Comparison of ENCODE assay signal across 9 cellular contexts in the genomic region with DNA sequence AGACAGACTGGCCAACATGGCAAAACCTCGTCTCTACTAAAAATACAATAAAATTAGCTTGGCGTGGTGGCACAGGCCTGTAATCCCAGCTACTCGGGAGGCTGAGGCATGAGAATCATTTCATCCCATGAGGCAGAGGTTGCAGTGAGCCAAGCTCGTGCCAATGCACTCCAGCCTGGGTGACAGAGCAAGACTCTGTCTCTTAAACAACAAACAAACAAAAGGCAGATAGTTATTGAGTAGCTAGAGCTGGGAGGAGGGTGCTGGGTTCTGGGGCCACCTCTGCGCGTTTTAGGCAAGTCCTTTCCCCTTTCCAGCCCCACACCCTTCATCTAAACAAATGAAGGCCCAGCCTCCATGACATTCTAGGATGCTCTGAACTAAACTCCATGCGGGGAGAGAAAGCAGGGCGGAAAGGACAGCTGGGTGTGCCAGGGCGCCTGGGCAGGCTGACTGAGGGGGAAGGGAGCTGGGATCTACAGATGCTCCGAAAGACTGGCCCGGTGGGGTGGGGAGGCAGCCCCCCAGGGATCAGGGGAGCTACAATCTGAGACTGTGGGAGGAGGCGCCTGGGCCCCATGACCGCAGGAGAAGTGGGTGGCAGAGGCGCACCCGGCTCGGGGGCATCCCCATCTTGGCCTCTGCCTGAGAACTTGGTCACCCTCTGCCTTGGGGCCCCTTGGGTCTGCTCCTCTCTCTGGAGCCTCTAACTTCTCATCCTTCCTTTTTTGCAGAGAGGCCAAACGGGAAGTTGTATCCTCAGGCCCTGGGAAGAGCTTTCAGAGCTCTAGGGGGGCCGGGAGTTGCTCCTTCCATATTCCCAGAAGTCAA. TPM values are rescaled to one million over a fixed set of nuclear protein-coding genes. Genes with fewer than 3 reads are reported as not detected.
DNase-seq lines count a peak whose midpoint lies in the region; ATAC-seq lines count a peak whose summit lies in the region.
"Had no signal": no experiment of that assay in that cellular context is flagged by ENCODE, and none has a peak within 500 bp of the region (broad histone marks: within the 10 kb centered on the region; RNA-seq: fewer than 3 reads in every experiment).

No MANE protein-coding gene starts in this region.

- intact Hi-C loops in activated CD4-positive, alpha-beta memory T cell treated with anti-CD3 and anti-CD28 coated beads for 36 hours (cut with micrococcal nuclease): loop anchor here (1.0 to 5.0 kb wide), 6 partner anchors 24 to 861 kb away; a partner anchor contains a TSS

- H3K4me1 Mint-ChIP-seq in activated CD4-positive, alpha-beta memory T cell treated with anti-CD3 and anti-CD28 coated beads for 36 hours (ENCODE audit: low read depth): peaks cover 54% of the 10 kb centered on the region
- H3K4me1 Mint-ChIP-seq in immature natural killer cell: peaks cover 77 to 80% of the 10 kb centered on the region in 2 donors
- H3K4me1 Mint-ChIP-seq in stimulated activated memory B cell treated with anti-CD40 and anti-IgM and Interleukin-4, amounts not matched to agents 10 μg/mL and 1 μg/mL and 100 μg/mL, for 72 hours: peaks cover 75% of the 10 kb centered on the region

- peak; percentile 87 for DNase-seq in activated CD4-positive, alpha-beta memory T cell treated with anti-CD3 and anti-CD28 coated beads for 36 hours
- DNase-seq in immature natural killer cell (peak; percentile 55 to 64 (median 60)), NCI-H774 (lab: John Stamatoyannopoulos, UW) (no peak), NCI-H510A treated with DMSO at 0.1 percent for 48 hours (lab: John Stamatoyannopoulos, UW) (no peak), HUDEP-2 (lab: John Stamatoyannopoulos, UW; ENCODE audit: unreplicated experiment in 76 of 76) (no peak)

- H3K36me3 Mint-ChIP-seq in activated CD4-positive, alpha-beta memory T cell treated with anti-CD3 and anti-CD28 coated beads for 36 hours: peaks cover 45% of the 10 kb centered on the region
- H3K36me3 Mint-ChIP-seq in immature natural killer cell: peaks cover 28 to 36% (median 35%) of the 10 kb centered on the region in 3 donors
- H3K36me3 Mint-ChIP-seq in stimulated activated memory B cell treated with anti-CD40 and anti-IgM and Interleukin-4, amounts not matched to agents 10 μg/mL and 1 μg/mL and 100 μg/mL, for 72 hours: peaks cover 50% of the 10 kb centered on the region

- H3K9me3 Mint-ChIP-seq in activated CD4-positive, alpha-beta memory T cell treated with anti-CD3 and anti-CD28 coated beads for 36 hours: no peaks in the 10 kb centered on the region
- no peaks in the 10 kb centered on the region for H3K9me3 Mint-ChIP-seq in immature natural killer cell
- H3K9me3 Mint-ChIP-seq in stimulated activated memory B cell treated with anti-CD40 and anti-IgM and Interleukin-4, amounts not matched to agents 10 μg/mL and 1 μg/mL and 100 μg/mL, for 72 hours: no peaks in the 10 kb centered on the region

- peak overlapping the region; percentile 97 for H3K27ac Mint-ChIP-seq in activated CD4-positive, alpha-beta memory T cell treated with anti-CD3 and anti-CD28 coated beads for 36 hours
- H3K27ac Mint-ChIP-seq in immature natural killer cell: peak overlapping the region; percentile 98 to 99 (median 98)
- H3K27ac Mint-ChIP-seq in stimulated activated memory B cell treated with anti-CD40 and anti-IgM and Interleukin-4, amounts not matched to agents 10 μg/mL and 1 μg/mL and 100 μg/mL, for 72 hours: peak overlapping the region; percentile 94

- CTCF ChIA-PET in activated CD4-positive, alpha-beta memory T cell treated with anti-CD3 and anti-CD28 coated beads for 36 hours (lab: Charles Lee): interaction anchor here (0.7 to 3.4 kb wide), 16 partner anchors 15 to 198 kb away, joined by 3 to 63 read pairs (median 4); a partner anchor contains a TSS

- no peaks in the 10 kb centered on the region for H3K27me3 Mint-ChIP-seq in activated CD4-positive, alpha-beta memory T cell treated with anti-CD3 and anti-CD28 coated beads for 36 hours
- H3K27me3 Mint-ChIP-seq in immature natural killer cell (ENCODE audit: low read depth in 3 of 3): peaks cover 10 to 32% (median 22%) of the 10 kb centered on the region in 3 donors
- H3K27me3 Mint-ChIP-seq in stimulated activated memory B cell treated with anti-CD40 and anti-IgM and Interleukin-4, amounts not matched to agents 10 μg/mL and 1 μg/mL and 100 μg/mL, for 72 hours: no peaks in the 10 kb centered on the region

- POLR2A ChIA-PET in activated CD4-positive, alpha-beta memory T cell treated with anti-CD3 and anti-CD28 coated beads for 36 hours (lab: Charles Lee): interaction anchor here (0.9 to 7.4 kb wide), 15 partner anchors 9 to 178 kb away, joined by 3 to 132 read pairs (median 6); a partner anchor contains a TSS

- H3K4me3 Mint-ChIP-seq in activated CD4-positive, alpha-beta memory T cell treated with anti-CD3 and anti-CD28 coated beads for 36 hours: peak overlapping the region; percentile 98
- H3K4me3 Mint-ChIP-seq in immature natural killer cell: peak overlapping the region; percentile 89 to 99 (median 97)
- H3K4me3 Mint-ChIP-seq in stimulated activated memory B cell treated with anti-CD40 and anti-IgM and Interleukin-4, amounts not matched to agents 10 μg/mL and 1 μg/mL and 100 μg/mL, for 72 hours: peak overlapping the region; percentile 97

- ATAC-seq in HG02885 (IDR thresholded peaks at IDR 0.05; ENCODE audit: poor library complexity, unreplicated experiment) (peak; percentile 33), HG03045 (IDR thresholded peaks at IDR 0.05; ENCODE audit: unreplicated experiment) (no peak)
- ATAC-seq in stimulated activated memory B cell treated with anti-CD40 and anti-IgM and Interleukin-4, amounts not matched to agents 10 μg/mL and 1 μg/mL and 100 μg/mL, for 72 hours: peak; percentile 74
- ATAC-seq: HCT116 had no signal

RNA-seq across cellular contexts. Expression of a gene that starts 0.9 kb away (rescaled TPM):
- 100 to 1,000 TPM; 218 to 226 TPM for total RNA-seq in activated CD4-positive, alpha-beta memory T cell treated with anti-CD3 and anti-CD28 coated beads for 36 hours
- polyA plus RNA-seq in immature natural killer cell: 100 to 1,000 TPM; 218 to 488 (median 238) TPM

RNA-seq across cellular contexts. Expression of a gene that starts 27.8 kb away (rescaled TPM):
- 10 to 100 TPM; 61.4 to 61.7 TPM for total RNA-seq in activated CD4-positive, alpha-beta memory T cell treated with anti-CD3 and anti-CD28 coated beads for 36 hours
- polyA plus RNA-seq in immature natural killer cell: 10 to 100 TPM; 63.6 to 92.2 (median 80.3) TPM

RNA-seq across cellular contexts. Expression of a gene that starts 43.6 kb away (rescaled TPM):
- 10 to 100 TPM; 87.5 to 96.6 TPM for total RNA-seq in activated CD4-positive, alpha-beta memory T cell treated with anti-CD3 and anti-CD28 coated beads for 36 hours
- polyA plus RNA-seq in immature natural killer cell: 100 to 1,000 TPM in 1 of 3 donors, 10 to 100 TPM in 2; 64.5 to 101 (median 73.3) TPM

RNA-seq across cellular contexts. Expression of a gene that starts 52.9 kb away (rescaled TPM):
- total RNA-seq in activated CD4-positive, alpha-beta memory T cell treated with anti-CD3 and anti-CD28 coated beads for 36 hours: 10 to 100 TPM; 14.2 to 14.3 TPM
- 1 to 10 TPM in 2 of 3 donors, under 1 TPM in 1; 0.15 to 1.7 (median 1.3) TPM for polyA plus RNA-seq in immature natural killer cell

Comparison
In these comparisons a context has a peak if more than half of its experiments do, and no peak if none do; other contexts are left out.
1. DNase-seq: peak in activated CD4-positive, alpha-beta memory T cell treated with anti-CD3 and anti-CD28 coated beads for 36 hours (single experiment) and immature natural killer cell (3 of 3); none in NCI-H774 (single experiment), NCI-H510A treated with DMSO at 0.1 percent for 48 hours (single experiment) and HUDEP-2 (0 of 76).
2. Peak in every context shown above with its lines, with median percentiles within 50 percentile points of each other: H3K27ac Mint-ChIP-seq and H3K4me3 Mint-ChIP-seq.